In the genomic region with DNA sequence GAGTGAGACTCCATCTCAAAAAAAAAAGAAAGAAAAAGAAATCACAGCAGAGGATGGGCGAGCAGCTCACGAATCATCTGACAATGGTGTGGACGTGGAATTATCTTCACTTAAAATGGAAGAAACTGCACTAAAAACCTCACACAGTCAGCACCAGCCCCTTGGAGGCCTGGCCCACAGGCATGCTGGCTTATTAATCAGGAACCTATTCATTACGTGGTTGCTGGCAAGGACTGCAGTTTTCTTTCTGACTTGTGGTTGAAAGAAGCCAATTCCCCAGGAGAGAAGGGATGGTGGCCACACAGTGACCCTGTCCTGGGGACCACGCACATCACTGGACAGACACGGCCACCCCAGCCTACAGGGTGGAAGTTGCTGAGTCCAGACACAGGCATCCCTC, we compare ENCODE assay signal across 33 cellular contexts.
DNase-seq lines count a peak whose midpoint lies in the region; TF ChIP-seq lines count a peak whose summit lies in the region.
"Had no signal": no experiment of that assay in that cellular context is flagged by ENCODE, and none has a peak within 500 bp of the region (broad histone marks: within the 10 kb centered on the region; RNA-seq: fewer than 3 reads in every experiment).

No MANE protein-coding gene starts in this region.

- H3K27me3 ChIP-seq in brain microvascular endothelial cell (replicated peaks) = no peaks in the 10 kb centered on the region
- H3K27me3 ChIP-seq in effector memory CD4-positive, alpha-beta T cell (replicated peaks; ENCODE audit: control insufficient read depth, insufficient read depth, low read length, poor library complexity, severe bottlenecking) = no peaks in the 10 kb centered on the region
- no peaks in the 10 kb centered on the region for H3K27me3 ChIP-seq in vagina
- H3K27me3 ChIP-seq: BE2C, body of pancreas, gastroesophageal sphincter, right lobe of liver, testis, uterus had no signal

- intact Hi-C loops in vagina (cut with DNase I) = no loop called here

- DNase-seq in AG08396 (ENCODE audit: low spot score) = peak; percentile 80
- peak; percentile 14 for DNase-seq in LHCN-M2 (ENCODE audit: low read depth)
- DNase-seq in brain microvascular endothelial cell = peak; percentile 58
- peak; percentile 77 for DNase-seq in hepatic stellate cell (ENCODE audit: low spot score)
- no peak for DNase-seq in effector memory CD4-positive, alpha-beta T cell
- DNase-seq in NCI-H2107 treated with DMSO at 0.1 percent for 48 hours (lab: John Stamatoyannopoulos, UW; ENCODE audit: unreplicated experiment) = no peak
- DNase-seq in stimulated activated CD4-positive, alpha-beta T cell treated with anti-CD3 and anti-CD28 coated beads, Interleukin-2, amount 100 ng/mL, for 24 hours = no peak
- no peak for DNase-seq in vagina (ENCODE audit: extremely low spot score in 2 of 2)
- DNase-seq: activated T-cell treated with anti-CD3 and anti-CD28 coated beads for 4 hours; BE2C; body of pancreas; CD8-positive, alpha-beta memory T cell; effector CD4-positive, alpha-beta T cell; GDM1; HCEC 1CT; hypothalamus; immature natural killer cell; left lung; mesendoderm; MM.1S; NCI-H1417 treated with DMSO at 0.1 percent for 48 hours; NCI-H2081; NCI-H345; NCI-H748 treated with DMSO at 0.1 percent for 48 hours; right lobe of liver; SK-N-SH; stimulated activated CD4-positive, alpha-beta T cell treated with anti-CD3 and anti-CD28 coated beads, Interleukin-12 subunit alpha, Interleukin-12 subunit beta, amount 100 ng/mL, for 4 hours; stimulated activated CD4-positive, alpha-beta T cell treated with anti-CD3 and anti-CD28 coated beads, Interleukin-4, amount 100 ng/mL, for 24 hours; T-helper 2 cell; testis; uterus had no signal

- in situ Hi-C loops in brain microvascular endothelial cell (cut with HindIII; ENCODE audit: low pct_ligation_motif_present, low sequenced_read_pairs) = no loop called here

- H3K36me3 ChIP-seq in brain microvascular endothelial cell (replicated peaks) = no peaks in the 10 kb centered on the region
- no peaks in the 10 kb centered on the region for H3K36me3 ChIP-seq in effector memory CD4-positive, alpha-beta T cell (ENCODE audit: control insufficient read depth, insufficient read depth, low read length)
- H3K36me3 ChIP-seq in vagina = no peaks in the 10 kb centered on the region
- H3K36me3 ChIP-seq: BE2C, uterus had no signal

- H3K4me3 ChIP-seq in brain microvascular endothelial cell (ENCODE audit: low read depth, low read length) (no peak overlapping the region), vagina (no peak overlapping the region)
- no peak overlapping the region for H3K4me3 ChIP-seq in effector memory CD4-positive, alpha-beta T cell (ENCODE audit: insufficient read depth, low read depth, low read length, poor library complexity, severe bottlenecking)
- H3K4me3 ChIP-seq: body of pancreas, gastroesophageal sphincter, left lung, right lobe of liver, testis, uterus had no signal

- H3K27ac ChIP-seq in brain microvascular endothelial cell (no peak overlapping the region), vagina (no peak overlapping the region)
- no peak overlapping the region for H3K27ac ChIP-seq in effector memory CD4-positive, alpha-beta T cell (ENCODE audit: insufficient read depth, low read length, poor library complexity, severe bottlenecking)
- H3K27ac ChIP-seq: body of pancreas, epithelial cell of prostate, gastroesophageal sphincter, left lung, right lobe of liver, testis, uterus had no signal

- no peak for TF ChIP-seq POLR2A in vagina (IDR thresholded peaks at IDR 0.05)

- no peaks in the 10 kb centered on the region for H3K4me1 ChIP-seq in effector memory CD4-positive, alpha-beta T cell (ENCODE audit: control insufficient read depth, insufficient read depth, low read length, poor library complexity, severe bottlenecking)
- no peaks in the 10 kb centered on the region for H3K4me1 ChIP-seq in vagina
- H3K4me1 ChIP-seq: BE2C, body of pancreas, gastroesophageal sphincter, left lung, right lobe of liver, uterus had no signal

- no peak for TF ChIP-seq CTCF in brain microvascular endothelial cell (IDR thresholded peaks at IDR 0.05; ENCODE audit: low read depth, low read length, missing control alignments)
- TF ChIP-seq CTCF in vagina (IDR thresholded peaks at IDR 0.05) = no peak

- H3K9me3 ChIP-seq in effector memory CD4-positive, alpha-beta T cell (ENCODE audit: control insufficient read depth, low read length) = no peaks in the 10 kb centered on the region
- H3K9me3 ChIP-seq in vagina = no peaks in the 10 kb centered on the region
- H3K9me3 ChIP-seq: BE2C, body of pancreas, right lobe of liver, SK-N-SH, testis, uterus had no signal

Comparison
In these comparisons a context has a peak if more than half of its experiments do, and no peak if none do; other contexts are left out.
1. DNase-seq: peak in AG08396 (single experiment), LHCN-M2 (single experiment), brain microvascular endothelial cell (single experiment) and hepatic stellate cell (single experiment); none in effector memory CD4-positive, alpha-beta T cell (0 of 3), NCI-H2107 treated with DMSO at 0.1 percent for 48 hours (single experiment), stimulated activated CD4-positive, alpha-beta T cell treated with anti-CD3 and anti-CD28 coated beads, Interleukin-2, amount 100 ng/mL, for 24 hours (0 of 2) and vagina (0 of 2).